10 cellular contexts compared by ENCODE assay signal in the genomic region with DNA sequence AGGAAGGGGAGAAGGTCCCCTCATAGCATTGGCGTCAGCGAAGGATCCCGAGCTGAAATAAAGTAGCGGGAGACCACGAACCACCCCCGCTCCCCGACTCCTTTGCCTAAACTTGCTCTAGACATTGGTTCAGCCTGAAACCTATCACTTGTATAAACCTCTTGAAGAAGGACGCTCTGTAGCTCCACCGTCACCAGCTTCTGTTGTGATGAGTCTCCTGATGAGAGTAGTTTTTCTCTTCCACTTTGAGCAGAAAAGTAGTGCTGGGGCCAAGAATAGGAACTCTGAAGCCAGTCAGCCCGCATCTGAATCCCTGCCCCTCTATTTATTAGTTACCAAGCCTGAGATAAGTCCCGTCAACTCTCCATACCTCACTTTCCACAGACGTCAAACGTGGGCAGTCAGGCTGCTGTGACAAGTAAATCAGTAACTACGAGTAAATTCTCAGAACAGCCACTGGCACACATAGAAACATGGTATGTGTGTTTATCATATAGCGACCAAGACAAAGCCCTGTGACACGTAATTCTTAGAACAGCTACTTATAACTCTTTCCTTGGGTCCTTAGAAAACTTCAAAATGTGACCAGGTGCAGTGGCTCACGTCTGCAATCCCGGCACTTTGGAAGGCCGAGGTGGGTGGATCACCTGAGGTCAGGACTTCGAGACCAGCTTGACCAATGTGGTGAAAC.
DNase-seq lines count a peak whose midpoint lies in the region; ATAC-seq and TF ChIP-seq lines count a peak whose summit lies in the region.
"Had no signal": no experiment of that assay in that cellular context is flagged by ENCODE, and none has a peak within 500 bp of the region (broad histone marks: within the 10 kb centered on the region; RNA-seq: fewer than 3 reads in every experiment).

No MANE protein-coding gene starts in this region.

- peaks cover 20% of the 10 kb centered on the region for H3K36me3 Mint-ChIP-seq in activated naive CD8-positive, alpha-beta T cell

- H3K36me3 ChIP-seq in H7 (replicated peaks; ENCODE audit: control insufficient read depth, insufficient read depth, low read length), result no peaks in the 10 kb centered on the region
- no peaks in the 10 kb centered on the region for H3K36me3 ChIP-seq in vagina
- no peaks in the 10 kb centered on the region for H3K36me3 ChIP-seq in spleen

- H3K4me3 ChIP-seq in GM12864 (ENCODE audit: low read depth, low read length), result no peak overlapping the region
- H3K4me3 ChIP-seq in H7 (ENCODE audit: insufficient read depth, low read depth, low read length), result no peak overlapping the region
- no peak overlapping the region for H3K4me3 ChIP-seq in vagina
- no peak overlapping the region for H3K4me3 ChIP-seq in spleen

- DNase-seq in GM12864 (ENCODE audit: low read depth), result peak; percentile 35
- DNase-seq in H7, result no peak
- DNase-seq in vagina (ENCODE audit: extremely low spot score in 2 of 2), result no peak
- DNase-seq in NCI-H69 (lab: John Stamatoyannopoulos, UW), result no peak
- DNase-seq in spleen, result no peak
- DNase-seq: activated gamma-delta T cell, NCI-H226 had no signal

- peak overlapping the region; percentile 61 for H3K4me3 Mint-ChIP-seq in activated naive CD8-positive, alpha-beta T cell

- TF ChIP-seq POLR2A in vagina (IDR thresholded peaks at IDR 0.05) (no peak), spleen (IDR thresholded peaks at IDR 0.05) (no peak)

- H3K4me1 ChIP-seq in vagina (no peaks in the 10 kb centered on the region), spleen (peaks cover 0 to 43% (median 16%) of the 10 kb centered on the region in 6 donors)

- peaks cover 5% of the 10 kb centered on the region for H3K9me3 Mint-ChIP-seq in activated naive CD8-positive, alpha-beta T cell (ENCODE audit: low read depth)

- TF ChIP-seq CTCF in GM12864 (IDR thresholded peaks at IDR 0.05; ENCODE audit: low read depth, low read length, missing control alignments), result no peak
- no peak for TF ChIP-seq CTCF in vagina (IDR thresholded peaks at IDR 0.05)
- TF ChIP-seq CTCF in spleen (IDR thresholded peaks at IDR 0.05 in 8 of 11, conservative IDR thresholded peaks at IDR 0.05 in 3 of 11), result no peak

- peak; percentile 84 for ATAC-seq in GM19463 (IDR thresholded peaks at IDR 0.05; ENCODE audit: unreplicated experiment)
- peak; percentile 85 for ATAC-seq in HG03159 (IDR thresholded peaks at IDR 0.05; ENCODE audit: unreplicated experiment)

- H3K27me3 ChIP-seq in H7 (ENCODE audit: control insufficient read depth, insufficient read depth, low read length) (no peaks in the 10 kb centered on the region), vagina (no peaks in the 10 kb centered on the region), spleen (replicated peaks in 1 of 7) (no peaks in the 10 kb centered on the region)

- H3K9me3 ChIP-seq in vagina (no peaks in the 10 kb centered on the region), spleen (no peaks in the 10 kb centered on the region)

- WGBS in spleen, 5 donors, result 81 to 91% (median 85%) methylated on average over 20 of the region's 20 CpGs

- H3K27me3 Mint-ChIP-seq in activated naive CD8-positive, alpha-beta T cell, result no peaks in the 10 kb centered on the region

- peaks cover 65% of the 10 kb centered on the region for H3K4me1 Mint-ChIP-seq in activated naive CD8-positive, alpha-beta T cell (ENCODE audit: low read depth)

- H3K27ac ChIP-seq in vagina (no peak overlapping the region), spleen (peak overlapping the region in 3 of 8 donors; percentile 20 to 60 (median 30))

- intact Hi-C loops in vagina (cut with DNase I), result no loop called here
- intact Hi-C loops in spleen (cut with DNase I; ENCODE audit: low total_unique reads), result no loop called here

- H3K27ac Mint-ChIP-seq in activated naive CD8-positive, alpha-beta T cell, result peak overlapping the region; percentile 91
